7 cellular contexts compared by ENCODE assay signal in the genomic region with DNA sequence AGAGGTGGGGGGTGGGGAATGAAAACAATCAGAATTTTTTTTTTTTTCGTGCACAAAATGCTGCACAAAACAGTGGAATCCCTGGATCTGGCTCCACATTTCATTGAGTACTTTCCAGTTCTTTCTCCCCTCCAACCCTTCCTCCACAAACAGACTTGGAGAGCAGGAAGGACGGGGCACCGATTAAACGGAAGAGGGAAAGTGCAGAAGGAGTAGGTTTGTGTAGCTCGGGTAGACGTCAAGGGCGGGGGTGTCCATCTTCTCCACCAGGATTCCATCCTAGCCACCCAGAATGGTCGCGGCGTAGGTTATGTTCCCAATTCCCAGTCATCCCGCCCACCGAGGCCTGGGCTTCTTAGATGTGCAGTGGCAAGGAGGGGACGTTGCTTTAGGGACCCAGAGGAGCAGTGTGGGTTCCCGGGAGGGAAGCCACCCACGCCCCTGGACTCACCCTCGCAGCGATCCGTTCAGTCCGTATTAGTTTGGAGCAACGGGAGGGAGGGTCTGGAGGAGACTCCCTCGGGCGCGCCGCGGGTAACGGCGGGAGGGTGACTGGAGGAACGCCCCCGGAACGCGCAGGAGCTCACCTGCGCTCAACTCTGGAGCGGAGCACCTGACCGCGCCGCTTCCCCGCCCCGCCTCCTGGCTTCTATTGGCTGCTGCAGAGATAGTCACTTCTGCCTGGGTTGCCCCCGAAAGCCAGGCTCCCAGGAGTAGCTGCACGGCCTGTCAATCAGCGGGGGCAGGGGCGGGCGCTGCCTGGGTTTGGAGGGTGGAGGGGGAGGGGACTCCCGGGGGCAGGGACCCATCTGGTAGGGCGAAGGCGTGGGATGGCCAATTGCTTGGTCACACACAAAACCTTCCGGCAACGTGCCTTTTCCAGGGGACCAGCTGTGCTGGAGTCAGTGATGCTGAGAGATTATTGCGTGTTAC. TPM values are rescaled to one million over a fixed set of nuclear protein-coding genes. Genes with fewer than 3 reads are reported as not detected.
DNase-seq lines count a peak whose midpoint lies in the region; ATAC-seq, FAIRE-seq and TF ChIP-seq lines count a peak whose summit lies in the region.

TSS of gene ENPP5 (minus strand) at position 624 of the 933 bp plus-strand sequence. CDS start 2,718 bp downstream, outside the sequence.

- ATAC-seq in GM18868 (IDR thresholded peaks at IDR 0.05; ENCODE audit: unreplicated experiment), result peak; percentile 96
- peak; percentile 93 for ATAC-seq in HG03045 (IDR thresholded peaks at IDR 0.05; ENCODE audit: unreplicated experiment)

- H3K4me1 ChIP-seq in endothelial cell of umbilical vein (ENCODE audit: control insufficient read depth, extremely low read depth, insufficient read depth, low read length) (no peaks in the 10 kb centered on the region), mononuclear cell (ENCODE audit: insufficient read depth, low read length) (peaks cover 14% of the 10 kb centered on the region)

- no peak within 1 kb of the TSS for H2AFZ ChIP-seq in endothelial cell of umbilical vein (ENCODE audit: low read depth, low read length)

- H4K20me1 ChIP-seq in endothelial cell of umbilical vein (replicated peaks; ENCODE audit: control insufficient read depth, extremely low read depth, insufficient read depth, low read length), result no peaks in the 10 kb centered on the region

- H3K9me3 ChIP-seq in endothelial cell of umbilical vein (replicated peaks; ENCODE audit: control insufficient read depth, insufficient read depth, low read length) (no peaks in the 10 kb centered on the region), mononuclear cell (ENCODE audit: low read depth, low read length) (no peaks in the 10 kb centered on the region)

- H3K9ac ChIP-seq in endothelial cell of umbilical vein (replicated peaks; ENCODE audit: extremely low read depth, insufficient read depth, low read length), result no peak within 1 kb of the TSS

- intact Hi-C loops in endothelial cell of umbilical vein (cut with micrococcal nuclease), result no loop called here

- dilution Hi-C loops in endothelial cell of umbilical vein (cut with MboI; ENCODE audit: extremely low pct_ligation_motif_present, low sequenced_read_pairs), result no loop called here

- TF ChIP-seq CTCF in endothelial cell of umbilical vein (IDR thresholded peaks at IDR 0.05; ENCODE audit: extremely low read depth in 1 of 2, insufficient read depth in 1 of 2, low read depth in 1 of 2, low read length in 2 of 2), result no peak

- no peaks in the 10 kb centered on the region for H3K79me2 ChIP-seq in endothelial cell of umbilical vein (ENCODE audit: control insufficient read depth, insufficient read depth, low read length)

- CTCF ChIA-PET in endothelial cell of umbilical vein (lab: Charles Lee), result no interaction called here

- FAIRE-seq in endothelial cell of umbilical vein (lab: Jason Lieb, UNC), result no peak

- no TSS peak for BruUV-seq in endothelial cell of umbilical vein (replicated peaks; lab: Mats Ljungman, UMichigan)

- no peak within 1 kb of the TSS for H3K4me2 ChIP-seq in endothelial cell of umbilical vein (ENCODE audit: insufficient read depth, low read length)

- TF ChIP-seq POLR2A in endothelial cell of umbilical vein (IDR thresholded peaks at IDR 0.05; ENCODE audit: low read depth, low read length), result no peak

- POLR2A ChIA-PET in endothelial cell of umbilical vein (lab: Charles Lee), result no interaction called here

- H3K27me3 ChIP-seq in endothelial cell of umbilical vein (ENCODE audit: control insufficient read depth in 2 of 2, insufficient read depth in 2 of 2, low read length in 2 of 2), result peaks cover 18 to 21% of the 10 kb centered on the region in 2 experiments
- H3K27me3 ChIP-seq in mononuclear cell (ENCODE audit: insufficient read depth, low read length), result peaks cover 18% of the 10 kb centered on the region

- H3K4me3 ChIP-seq in endothelial cell of umbilical vein (replicated peaks in 1 of 3; ENCODE audit: insufficient read depth in 1 of 3, low read depth in 1 of 3, low read length in 3 of 3), result no peak within 1 kb of the TSS
- H3K4me3 ChIP-seq in mononuclear cell (ENCODE audit: low read length), result peak within 1 kb of the TSS; percentile 41

- DNase-seq in NCI-H2227 treated with DMSO at 0.1 percent for 48 hours (lab: John Stamatoyannopoulos, UW) (peak; percentile 76), endothelial cell of umbilical vein (ENCODE audit: low read depth, low spot score) (no peak)
- DNase-seq in activated CD8-positive, alpha-beta memory T cell treated with anti-CD3 and anti-CD28 coated beads, Interleukin-2, amount 50 U/mL, for 24 hours (ENCODE audit: extremely low read depth), result peak; percentile 38
- DNase-seq in stimulated activated CD8-positive, alpha-beta memory T cell treated with anti-CD3 and anti-CD28 coated beads, Interleukin-15, amount 100 ng/mL, for 4 hours (ENCODE audit: low read depth in 2 of 2), result peak; percentile 62 to 63

- no peak within 1 kb of the TSS for H3K27ac ChIP-seq in endothelial cell of umbilical vein (ENCODE audit: insufficient read depth, low read depth, low read length)

- H3K9me1 ChIP-seq in endothelial cell of umbilical vein (replicated peaks; ENCODE audit: control insufficient read depth, extremely low read depth, insufficient read depth, low read length), result no peaks in the 10 kb centered on the region

- no peaks in the 10 kb centered on the region for H3K36me3 ChIP-seq in endothelial cell of umbilical vein (ENCODE audit: control insufficient read depth in 2 of 2, extremely low read depth in 1 of 2, insufficient read depth in 2 of 2, low read length in 2 of 2)

TF ChIP-seq in endothelial cell of umbilical vein, 7 proteins besides CTCF, POLR2A, EP300 and RAD21:
- TF ChIP-seq EZH2 (IDR thresholded peaks at IDR 0.05; ENCODE audit: borderline replicate concordance, low read depth, low read length, severe bottlenecking) (peak; percentile 28), FOS (IDR thresholded peaks at IDR 0.05; ENCODE audit: borderline replicate concordance, insufficient read depth, low read length) (no peak)

RNA-seq across cellular contexts. Expression of gene ENPP5, which starts in this region (rescaled TPM):
- not detected in 2 replicates for total RNA-seq in endothelial cell of umbilical vein
- not detected in 2 replicates for polyA plus RNA-seq in endothelial cell of umbilical vein
- not detected in 2 replicates for polyA plus RNA-seq in endothelial cell of umbilical vein (2011; cell fraction: cytosol; rRNA removed)
- not detected in 2 replicates for polyA plus RNA-seq in endothelial cell of umbilical vein (2011; cell fraction: nucleus; rRNA removed)
- polyA plus RNA-seq in endothelial cell of umbilical vein (2012), result not detected in 2 replicates
- not detected in 2 replicates for polyA minus RNA-seq in endothelial cell of umbilical vein
- polyA minus RNA-seq in endothelial cell of umbilical vein (2011; cell fraction: cytosol; rRNA and poly(A)+ RNA removed), result not detected
- polyA minus RNA-seq in endothelial cell of umbilical vein (2011; cell fraction: nucleus; rRNA and poly(A)+ RNA removed), result not detected in 2 replicates
- total RNA-seq in mononuclear cell, result 0.42 TPM
